In genomic region chr9:130072515-130073235, GRCh38 we compare ENCODE assay signal across 13 cellular contexts. TPM values are rescaled to one million over a fixed set of nuclear protein-coding genes. Genes with fewer than 3 reads are reported as not detected.
A peak's percentile ranks its signal among the peaks of the same experiment; 100 is the strongest.
DNase-seq lines count a peak whose midpoint lies in the region; ATAC-seq, FAIRE-seq and TF ChIP-seq lines count a peak whose summit lies in the region.
"Had no signal": no experiment of that assay in that cellular context is flagged by ENCODE, and none has a peak within 500 bp of the region (broad histone marks: within the 10 kb centered on the region; RNA-seq: fewer than 3 reads in every experiment).

No MANE protein-coding gene starts in this region.

- H3K27me3 ChIP-seq in astrocyte (ENCODE audit: insufficient read depth, low read length): no peaks in the 10 kb centered on the region

- no peaks in the 10 kb centered on the region for H3K9me3 Mint-ChIP-seq in astrocyte (ENCODE audit: unreplicated experiment)

- H3K36me3 Mint-ChIP-seq in astrocyte (ENCODE audit: low read depth, unreplicated experiment): peaks cover 10% of the 10 kb centered on the region

- in situ Hi-C loops in GM13976 (cut with MboI; ENCODE audit: low sequenced_read_pairs, unreplicated experiment): no loop called here

- H3K4me2 ChIP-seq in astrocyte (ENCODE audit: low read length): peak overlapping the region; percentile 44

- peaks cover 14% of the 10 kb centered on the region for H3K36me3 ChIP-seq in astrocyte (ENCODE audit: insufficient read depth, low read length)

- no peak for FAIRE-seq in astrocyte (lab: Jason Lieb, UNC)
- FAIRE-seq: colon had no signal

- ATAC-seq in HG03175 (IDR thresholded peaks at IDR 0.05; ENCODE audit: unreplicated experiment): no peak

- H3K9ac ChIP-seq in astrocyte (ENCODE audit: low read length): peak overlapping the region; percentile 51

- peak overlapping the region; percentile 83 for H3K27ac Mint-ChIP-seq in astrocyte (ENCODE audit: unreplicated experiment)

- H2AFZ ChIP-seq in astrocyte (ENCODE audit: low read depth, low read length): no peak overlapping the region

- H3K9me3 ChIP-seq in astrocyte (ENCODE audit: insufficient read depth, low read depth, low read length): no peaks in the 10 kb centered on the region

- no peak for TF ChIP-seq CTCF in 22Rv1 (IDR thresholded peaks at IDR 0.05)
- no peak for TF ChIP-seq CTCF in GM13976 (IDR thresholded peaks at IDR 0.05; ENCODE audit: borderline replicate concordance, control extremely low read depth, extremely low read depth, insufficient read depth, missing control alignments)
- TF ChIP-seq CTCF in astrocyte (IDR thresholded peaks at IDR 0.05; ENCODE audit: insufficient read depth, low read depth, low read length): no peak

- peaks cover 20% of the 10 kb centered on the region for H3K4me1 Mint-ChIP-seq in astrocyte (ENCODE audit: low read depth, unreplicated experiment)

- no peak overlapping the region for H3K4me3 ChIP-seq in astrocyte (ENCODE audit: insufficient read depth, low read depth, low read length)

- peak overlapping the region; percentile 3; the same call in 1 of the 2 replicates for H3K27ac ChIP-seq in 22Rv1
- peak overlapping the region; percentile 54 for H3K27ac ChIP-seq in astrocyte (ENCODE audit: low read depth, low read length)
- H3K27ac ChIP-seq: C4-2B had no signal

- H3K4me1 ChIP-seq in astrocyte (ENCODE audit: insufficient read depth, low read length): peaks cover 14% of the 10 kb centered on the region

- DNase-seq in GM13976 (ENCODE audit: low spot score) (peak; percentile 50), astrocyte (ENCODE audit: low read depth) (peak; percentile 41), lung microvascular endothelial cell (ENCODE audit: low read depth in 2 of 2) (peak; percentile 43 to 81), DMS 273 treated with DMSO at 0.1 percent for 48 hours (lab: John Stamatoyannopoulos, UW) (no peak), GM03348 (ENCODE audit: low spot score) (no peak), HUDEP-2 (lab: John Stamatoyannopoulos, UW; ENCODE audit: unreplicated experiment in 76 of 76) (no peak)
- DNase-seq: Kasumi-1, NCI-H510A, substantia nigra had no signal

- peaks cover 63% of the 10 kb centered on the region for H3K79me2 ChIP-seq in astrocyte (ENCODE audit: insufficient read depth, low read length)

- no peaks in the 10 kb centered on the region for H3K27me3 Mint-ChIP-seq in astrocyte (ENCODE audit: low read depth, unreplicated experiment)

- peaks cover 71% of the 10 kb centered on the region for H4K20me1 ChIP-seq in astrocyte (ENCODE audit: insufficient read depth, low read length)

- H3K4me3 Mint-ChIP-seq in astrocyte (ENCODE audit: unreplicated experiment): no peak overlapping the region

RNA-seq across cellular contexts. Expression of gene GPR107, which starts 19.0 kb away (rescaled TPM):
- total RNA-seq in astrocyte (58.7 and 62.3 TPM in 2 replicates), lung microvascular endothelial cell (19.2 and 20.4 TPM in 2 replicates)

RNA-seq across cellular contexts. Expression of gene FNBP1, which starts 29.7 kb away (rescaled TPM):
- total RNA-seq in astrocyte (60.9 and 63.5 TPM in 2 replicates), lung microvascular endothelial cell (30.3 and 51.2 TPM in 2 replicates)

Comparison
In these comparisons a context has a peak if more than half of its experiments do, and no peak if none do; other contexts are left out.
1. DNase-seq: peak in GM13976 (single experiment), astrocyte (single experiment) and lung microvascular endothelial cell (2 of 2); none in DMS 273 treated with DMSO at 0.1 percent for 48 hours (single experiment), GM03348 (single experiment) and HUDEP-2 (0 of 76).